8 cellular contexts compared by ENCODE assay signal in genomic region chr2:112584891-112585250, GRCh38. TPM values are rescaled to one million over a fixed set of nuclear protein-coding genes. Genes with fewer than 3 reads are reported as not detected.
DNase-seq lines count a peak whose midpoint lies in the region; ATAC-seq and TF ChIP-seq lines count a peak whose summit lies in the region.

No MANE protein-coding gene starts in this region.

- peak overlapping the region; percentile 82 to 99 (median 97) for H3K27ac ChIP-seq in body of pancreas
- H3K27ac ChIP-seq in lower lobe of right lung, result peak overlapping the region; percentile 94
- peak overlapping the region; percentile 87 to 97 (median 94) for H3K27ac ChIP-seq in transverse colon

- no peak for TF ChIP-seq EP300 in transverse colon (IDR thresholded peaks at IDR 0.05; ENCODE audit: low read depth)

- ATAC-seq in activated T-cell treated with anti-CD3 and anti-CD28 coated beads, Interleukin-2, amount 50 U/mL, for 4 hours, result no peak
- ATAC-seq in body of pancreas (no peak), lower lobe of right lung (no peak)

- H3K4me3 Mint-ChIP-seq in activated T-cell treated with anti-CD3 and anti-CD28 coated beads, Interleukin-2, amount 50 U/mL, for 4 hours, result peak overlapping the region; percentile 87

- no peaks in the 10 kb centered on the region for H3K27me3 Mint-ChIP-seq in activated T-cell treated with anti-CD3 and anti-CD28 coated beads, Interleukin-2, amount 50 U/mL, for 4 hours (ENCODE audit: low read depth)

- TF ChIP-seq CTCF in body of pancreas (IDR thresholded peaks at IDR 0.05) (no peak), lower lobe of right lung (IDR thresholded peaks at IDR 0.05) (no peak), transverse colon (IDR thresholded peaks at IDR 0.05) (no peak)

- H3K4me1 ChIP-seq in body of pancreas (peaks cover 62% of the 10 kb centered on the region), lower lobe of right lung (peaks cover 34% of the 10 kb centered on the region), transverse colon (peaks cover 6 to 22% (median 12%) of the 10 kb centered on the region in 4 donors)

- H3K9me3 Mint-ChIP-seq in activated T-cell treated with anti-CD3 and anti-CD28 coated beads, Interleukin-2, amount 50 U/mL, for 4 hours, result no peaks in the 10 kb centered on the region

- TF ChIP-seq POLR2A in body of pancreas (IDR thresholded peaks at IDR 0.05) (no peak), transverse colon (IDR thresholded peaks at IDR 0.05) (no peak)

- in situ Hi-C loops in transverse colon (cut with MboI; ENCODE audit: low pct_ligation_motif_present in 1 of 4, low pct_unique_long_range_greater_than_20kb in 1 of 4, low sequenced_read_pairs in 3 of 4), result loop anchor here in 2 of 4 donors (10.0 to 25.0 kb wide), 2 partner anchors 100 to 323 kb away; partner anchors contain the start of genes TTL (in 1 of the 2) and ZC3H8 (in 1 of the 2)

- H3K4me1 Mint-ChIP-seq in activated T-cell treated with anti-CD3 and anti-CD28 coated beads, Interleukin-2, amount 50 U/mL, for 4 hours (ENCODE audit: low read depth), result peaks cover 39% of the 10 kb centered on the region

- H3K36me3 Mint-ChIP-seq in activated T-cell treated with anti-CD3 and anti-CD28 coated beads, Interleukin-2, amount 50 U/mL, for 4 hours (ENCODE audit: insufficient read depth), result peaks cover 11% of the 10 kb centered on the region

- DNase-seq in activated T-cell treated with anti-CD3 and anti-CD28 coated beads, Interleukin-2, amount 50 U/mL, for 4 hours, result no peak
- no peak for DNase-seq in activated T-cell treated with anti-CD3 and anti-CD28 coated beads, Interleukin-2, amount 50 U/mL, for 48 hours
- no peak for DNase-seq in body of pancreas
- DNase-seq in lower lobe of right lung, result no peak
- DNase-seq in transverse colon, result no peak
- no peak for DNase-seq in DMS153 treated with DMSO at 0.1 percent for 48 hours (lab: John Stamatoyannopoulos, UW; ENCODE audit: unreplicated experiment)
- no peak for DNase-seq in stimulated activated CD4-positive, alpha-beta T cell treated with anti-CD3 and anti-CD28 coated beads, Interleukin-4, amount 100 ng/mL, for 4 hours
- no peak for DNase-seq in stimulated activated CD4-positive, alpha-beta T cell treated with anti-CD3 and anti-CD28 coated beads, Interleukin-2, amount 100 ng/mL, for 48 hours

- WGBS in body of pancreas, 2 donors, result 56 to 59% methylated on average over 3 of the region's 3 CpGs
- 0 to 67% methylated on average over 1 to 3 of the region's 3 CpGs for WGBS in transverse colon (ENCODE audit: low coverage in 1 of 2), 2 donors

- intact Hi-C loops in body of pancreas (cut with DNase I), result no loop called here
- intact Hi-C loops in lower lobe of right lung (cut with DNase I), result no loop called here
- intact Hi-C loops in transverse colon (cut with DNase I; ENCODE audit: low total_unique reads), result no loop called here

- no peaks in the 10 kb centered on the region for H3K27me3 ChIP-seq in body of pancreas
- H3K27me3 ChIP-seq in lower lobe of right lung (ENCODE audit: low read depth), result no peaks in the 10 kb centered on the region
- no peaks in the 10 kb centered on the region for H3K27me3 ChIP-seq in transverse colon

- H3K9me3 ChIP-seq in body of pancreas (no peaks in the 10 kb centered on the region), lower lobe of right lung (no peaks in the 10 kb centered on the region), transverse colon (no peaks in the 10 kb centered on the region)

- H3K36me3 ChIP-seq in body of pancreas (replicated peaks in 1 of 2; ENCODE audit: insufficient read depth in 1 of 2, low read depth in 2 of 2) (no peaks in the 10 kb centered on the region), lower lobe of right lung (peaks cover 26% of the 10 kb centered on the region), transverse colon (peaks cover 0 to 6% (median 0%) of the 10 kb centered on the region in 4 donors)

- H3K4me3 ChIP-seq in body of pancreas (peak overlapping the region; percentile 28 to 58), lower lobe of right lung (peak overlapping the region; percentile 66), transverse colon (peak overlapping the region; percentile 48 to 73 (median 56))

RNA-seq across cellular contexts. Expression of gene CHCHD5, which starts 0.5 kb away (rescaled TPM):
- 10 to 100 TPM; 35.2 to 45.9 (median 45.4) TPM for total RNA-seq in activated T-cell treated with anti-CD3 and anti-CD28 coated beads, Interleukin-2, amount 50 U/mL, for 4 hours
- total RNA-seq in body of pancreas (10 to 100 TPM; 16.8 to 23.6 TPM), lower lobe of right lung (23.0 TPM), transverse colon (10 to 100 TPM; 11.1 to 23.0 (median 17.1) TPM)

RNA-seq across cellular contexts. Expression of gene POLR1B, which starts 42.6 kb away (rescaled TPM):
- 100 to 1,000 TPM in 1 of 3 donors, 10 to 100 TPM in 2; 79.8 to 104 (median 89.8) TPM for total RNA-seq in activated T-cell treated with anti-CD3 and anti-CD28 coated beads, Interleukin-2, amount 50 U/mL, for 4 hours
- 10 to 100 TPM; 10.6 to 31.6 TPM for total RNA-seq in body of pancreas
- total RNA-seq in lower lobe of right lung, result 12.3 TPM
- 10 to 100 TPM in 3 of 4 donors, 1 to 10 TPM in 1; 6.0 to 24.1 (median 14.8) TPM for total RNA-seq in transverse colon
